ENCODE assay signal across 1 cellular context in the genomic region with DNA sequence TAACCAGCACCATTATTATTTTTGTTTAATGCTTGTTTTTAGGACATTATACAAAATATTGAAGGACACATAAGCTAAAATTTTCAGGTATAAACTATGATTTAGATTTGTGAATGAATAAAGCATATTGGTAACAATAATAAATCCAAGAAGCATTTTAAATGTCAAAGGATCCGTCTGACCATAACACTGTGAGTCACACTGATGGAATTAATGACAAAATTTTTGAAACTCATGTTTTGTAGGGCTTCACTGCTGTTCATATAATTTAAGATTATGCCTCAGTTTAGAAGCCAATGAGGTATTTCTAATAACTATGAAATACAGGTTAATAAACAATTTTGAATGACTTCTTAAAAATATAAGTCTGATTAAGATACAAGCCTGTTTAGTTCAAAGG.
TF ChIP-seq lines count a peak whose summit lies in the region.

No MANE protein-coding gene starts in this region.

TF ChIP-seq in IMR-90, 13 proteins besides CTCF, POLR2A, EP300 and RAD21:
- no peak for TF ChIP-seq MAZ (IDR thresholded peaks at IDR 0.05; ENCODE audit: borderline replicate concordance, low read depth, low read length)
- TF ChIP-seq MAFK (IDR thresholded peaks at IDR 0.05; ENCODE audit: low read depth, low read length): no peak
- no peak for TF ChIP-seq RCOR1 (IDR thresholded peaks at IDR 0.05; ENCODE audit: insufficient replicate concordance, low read length)
- TF ChIP-seq SMC3 (IDR thresholded peaks at IDR 0.05; ENCODE audit: low read depth, low read length): no peak
- no peak for TF ChIP-seq RFX5 (IDR thresholded peaks at IDR 0.05; ENCODE audit: low read depth, low read length)
- TF ChIP-seq USF2 (IDR thresholded peaks at IDR 0.05; ENCODE audit: low read depth, low read length): no peak
- TF ChIP-seq FOS (IDR thresholded peaks at IDR 0.05; ENCODE audit: low read depth, low read length): no peak
- no peak for TF ChIP-seq CEBPB (IDR thresholded peaks at IDR 0.05; ENCODE audit: low read depth, low read length)
- TF ChIP-seq MXI1 (IDR thresholded peaks at IDR 0.05; ENCODE audit: borderline replicate concordance, low read depth, low read length): no peak
- TF ChIP-seq NFE2L2 (IDR thresholded peaks at IDR 0.05; ENCODE audit: low read depth, low read length): no peak
- TF ChIP-seq, protein P1, sequence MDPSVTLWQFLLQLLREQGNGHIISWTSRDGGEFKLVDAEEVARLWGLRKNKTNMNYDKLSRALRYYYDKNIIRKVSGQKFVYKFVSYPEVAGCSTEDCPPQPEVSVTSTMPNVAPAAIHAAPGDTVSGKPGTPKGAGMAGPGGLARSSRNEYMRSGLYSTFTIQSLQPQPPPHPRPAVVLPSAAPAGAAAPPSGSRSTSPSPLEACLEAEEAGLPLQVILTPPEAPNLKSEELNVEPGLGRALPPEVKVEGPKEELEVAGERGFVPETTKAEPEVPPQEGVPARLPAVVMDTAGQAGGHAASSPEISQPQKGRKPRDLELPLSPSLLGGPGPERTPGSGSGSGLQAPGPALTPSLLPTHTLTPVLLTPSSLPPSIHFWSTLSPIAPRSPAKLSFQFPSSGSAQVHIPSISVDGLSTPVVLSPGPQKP (IDR thresholded peaks at IDR 0.05; ENCODE audit: borderline replicate concordance, low read depth, low read length): no peak
- TF ChIP-seq CHD1 (IDR thresholded peaks at IDR 0.05; ENCODE audit: low read depth, low read length): no peak
- no peak for TF ChIP-seq BHLHE40 (IDR thresholded peaks at IDR 0.05; ENCODE audit: low read depth, low read length)
